8 cellular contexts compared by ENCODE assay signal in the genomic region with DNA sequence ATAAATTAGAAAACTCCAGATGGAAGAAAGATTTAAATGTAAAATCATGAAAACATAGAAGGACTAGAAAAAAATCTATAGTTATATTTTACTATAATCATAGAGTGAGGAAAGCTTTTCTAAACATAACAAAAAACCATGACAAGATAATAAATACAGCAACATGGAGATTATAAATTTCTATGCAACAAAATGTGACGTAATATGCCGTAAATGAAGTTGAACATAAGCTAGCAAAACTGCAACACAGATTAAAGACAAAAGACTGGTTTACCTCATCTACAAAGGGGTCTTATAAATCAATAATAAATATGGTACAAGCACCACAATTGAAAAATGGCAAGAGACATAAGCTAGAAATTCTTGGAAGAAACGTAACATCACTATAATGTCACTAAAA.
"Had no signal": no experiment of that assay in that cellular context is flagged by ENCODE, and none has a peak within 500 bp of the region (broad histone marks: within the 10 kb centered on the region; RNA-seq: fewer than 3 reads in every experiment).

No MANE protein-coding gene starts in this region.

- DNase-seq: GDM1, GF-D8 had no signal

- FAIRE-seq: G401.6, GM12878, GM12891, GM12892, GM18507, GM19239 had no signal

- ATAC-seq: GM12878 had no signal

- H3K4me3 ChIP-seq: GM12878 had no signal
